ENCODE assay signal across 15 cellular contexts in genomic region chr22:41825376-41825775, GRCh38. TPM values are rescaled to one million over a fixed set of nuclear protein-coding genes. Genes with fewer than 3 reads are reported as not detected.
DNase-seq lines count a peak whose midpoint lies in the region; ATAC-seq, FAIRE-seq and TF ChIP-seq lines count a peak whose summit lies in the region.
"Had no signal": no experiment of that assay in that cellular context is flagged by ENCODE, and none has a peak within 500 bp of the region (broad histone marks: within the 10 kb centered on the region; RNA-seq: fewer than 3 reads in every experiment).

No MANE protein-coding gene starts in this region.

- H3K9ac ChIP-seq in K562 (ENCODE audit: insufficient read depth in 1 of 2, low read depth in 2 of 2, low read length in 2 of 2) (peak overlapping the region in 1 of 2 experiments; percentile 45; a peak in 2 of 4 replicates), mesenchymal stem cell (ENCODE audit: low read length) (no peak overlapping the region)

- peak overlapping the region; percentile 45 to 97 for H3K4ac ChIP-seq in mesenchymal stem cell (ENCODE audit: low read depth in 1 of 2, low read length in 2 of 2)

- TF ChIP-seq POLR2A in K562 (conservative IDR thresholded peaks at IDR 0.05), result no peak
- no peak for TF ChIP-seq POLR2A in transverse colon (IDR thresholded peaks at IDR 0.05)
- no peak for TF ChIP-seq POLR2A in erythroblast (IDR thresholded peaks at IDR 0.05; ENCODE audit: low read length)

- H3K79me2 ChIP-seq in K562 (ENCODE audit: control insufficient read depth, insufficient read depth, low read length), result no peaks in the 10 kb centered on the region

- peak overlapping the region; percentile 71 to 87 for H3K18ac ChIP-seq in mesenchymal stem cell (ENCODE audit: low read depth in 1 of 2, low read length in 2 of 2)

- no peaks in the 10 kb centered on the region for H3K9me3 Mint-ChIP-seq in activated naive CD4-positive, alpha-beta T cell treated with anti-CD3 and anti-CD28 coated beads, Interleukin-2, amount 50 U/mL, for 72 hours
- H3K9me3 Mint-ChIP-seq: naive B cell had no signal

- H3K4me3 ChIP-seq in K562, result no peak overlapping the region
- H3K4me3 ChIP-seq in mesenchymal stem cell (ENCODE audit: insufficient read depth in 1 of 2, low read depth in 1 of 2, low read length in 2 of 2), result no peak overlapping the region
- no peak overlapping the region for H3K4me3 ChIP-seq in transverse colon
- H3K4me3 ChIP-seq: SJCRH30 had no signal

- H3K36me3 Mint-ChIP-seq in activated naive CD4-positive, alpha-beta T cell treated with anti-CD3 and anti-CD28 coated beads, Interleukin-2, amount 50 U/mL, for 72 hours, result peaks cover 0 to 15% of the 10 kb centered on the region in 2 donors

- peak overlapping the region; percentile 32; the same call in 1 of the 2 replicates for H3K4me2 ChIP-seq in K562 (ENCODE audit: insufficient read depth, low read length)
- H3K4me2 ChIP-seq in mesenchymal stem cell (ENCODE audit: low read length, poor library complexity, severe bottlenecking), result no peak overlapping the region

- POLR2A ChIA-PET in K562 (lab: Yijun Ruan, JAX), result interaction anchor here (0.6 kb wide), 2 partner anchors 25 to 1012 kb away, joined by 3 read pairs; partner anchors contain the start of gene CCDC134

- H2AFZ ChIP-seq in K562 (ENCODE audit: low read depth, low read length) (no peak overlapping the region), mesenchymal stem cell (ENCODE audit: low read depth, low read length) (no peak overlapping the region)

- H3K27ac ChIP-seq in K562 (ENCODE audit: extremely low read depth, low read depth, low read length) (peak overlapping the region; percentile 41; the same call in 1 of the 3 replicates), mesenchymal stem cell (ENCODE audit: low read length, poor library complexity, severe bottlenecking) (no peak overlapping the region), transverse colon (peak overlapping the region in 3 of 4 donors; percentile 66 to 72 (median 67))
- H3K27ac ChIP-seq: SJCRH30 had no signal

- TF ChIP-seq EP300 in K562 (IDR thresholded peaks at IDR 0.05; ENCODE audit: low read length), result no peak
- no peak for TF ChIP-seq EP300 in transverse colon (IDR thresholded peaks at IDR 0.05; ENCODE audit: low read depth)

- H3K36me3 ChIP-seq in K562 (ENCODE audit: control insufficient read depth, insufficient read depth, low read length), result peaks cover 25% of the 10 kb centered on the region; the same call in 2 of the 3 replicates
- peaks cover 0 to 24% of the 10 kb centered on the region in 2 experiments for H3K36me3 ChIP-seq in mesenchymal stem cell (ENCODE audit: control insufficient read depth in 1 of 2, insufficient read depth in 2 of 2, low read depth in 1 of 2, low read length in 2 of 2)
- no peaks in the 10 kb centered on the region for H3K36me3 ChIP-seq in transverse colon
- H3K36me3 ChIP-seq: SJCRH30 had no signal

- ATAC-seq in activated naive CD4-positive, alpha-beta T cell treated with anti-CD3 and anti-CD28 coated beads, Interleukin-2, amount 50 U/mL, for 72 hours, result no peak
- ATAC-seq in K562 (no peak), GM18498 (IDR thresholded peaks at IDR 0.05; ENCODE audit: unreplicated experiment) (no peak), GM19035 (IDR thresholded peaks at IDR 0.05; ENCODE audit: unreplicated experiment) (no peak)

- H4K8ac ChIP-seq in mesenchymal stem cell (ENCODE audit: low read length), result peak overlapping the region; percentile 82

- peak overlapping the region; percentile 96 for H4K91ac ChIP-seq in mesenchymal stem cell (ENCODE audit: low read length)

- H2BK15ac ChIP-seq in mesenchymal stem cell (ENCODE audit: low read depth, poor library complexity, severe bottlenecking), result peak overlapping the region; percentile 75

- H3K14ac ChIP-seq in mesenchymal stem cell (ENCODE audit: low read length in 2 of 2), result peak overlapping the region in 1 of 2 experiments; percentile 35

- FAIRE-seq in K562 (lab: Jason Lieb, UNC), result peak; percentile 46
- FAIRE-seq: endometrium had no signal

- no peak overlapping the region for H2BK5ac ChIP-seq in mesenchymal stem cell (ENCODE audit: low read depth, low read length, poor library complexity, severe bottlenecking)

- H2BK12ac ChIP-seq in mesenchymal stem cell (ENCODE audit: low read length in 2 of 2), result peak overlapping the region; percentile 20 to 70

- no peaks in the 10 kb centered on the region for H3K9me3 ChIP-seq in K562 (replicated peaks; ENCODE audit: control insufficient read depth, insufficient read depth, low read depth, low read length)
- H3K9me3 ChIP-seq in mesenchymal stem cell (ENCODE audit: control insufficient read depth, low read length), result no peaks in the 10 kb centered on the region
- H3K9me3 ChIP-seq in transverse colon, result no peaks in the 10 kb centered on the region
- H3K9me3 ChIP-seq: SJCRH30 had no signal

- BruUV-seq in K562 (replicated peaks; lab: Mats Ljungman, UMichigan), result no TSS peak

- CTCF ChIA-PET in K562 (lab: Yijun Ruan, JAX; ENCODE audit: low intra/inter-chr PET ratio), result no interaction called here

- no peaks in the 10 kb centered on the region for H3K27me3 ChIP-seq in K562 (ENCODE audit: control insufficient read depth in 2 of 2, insufficient read depth in 2 of 2, low read length in 2 of 2)
- H3K27me3 ChIP-seq in mesenchymal stem cell (ENCODE audit: control insufficient read depth in 1 of 2, insufficient read depth in 1 of 2, low read length in 2 of 2), result no peaks in the 10 kb centered on the region
- H3K27me3 ChIP-seq in transverse colon, result no peaks in the 10 kb centered on the region
- H3K27me3 ChIP-seq: SJCRH30 had no signal

- WGBS in K562 (ENCODE audit: insufficient coverage, low coverage, missing lambda C conversion rate), result 55% methylated on average over 6 of the region's 7 CpGs
- 59% methylated on average over 7 of the region's 7 CpGs for WGBS in mesenchymal stem cell
- 75% methylated on average over 7 of the region's 7 CpGs; no CpG with 5 or more reads in 1 of the 2 donors for WGBS in transverse colon (ENCODE audit: low coverage in 1 of 2), 2 donors

- no peaks in the 10 kb centered on the region for H4K20me1 ChIP-seq in K562 (replicated peaks; ENCODE audit: control insufficient read depth, insufficient read depth, low read length)

- in situ Hi-C loops in K562 (cut with MboI) (no loop called here), transverse colon (cut with MboI; ENCODE audit: low pct_ligation_motif_present in 1 of 4, low pct_unique_long_range_greater_than_20kb in 1 of 4, low sequenced_read_pairs in 3 of 4) (loop anchor here in 2 of 4 donors (10.0 kb wide), 1 partner anchor 119 kb away; the partner anchor contains the start of gene CENPM (in 2 of the 2))

- H3K27ac Mint-ChIP-seq in activated naive CD4-positive, alpha-beta T cell treated with anti-CD3 and anti-CD28 coated beads, Interleukin-2, amount 50 U/mL, for 72 hours, result peak overlapping the region; percentile 67 to 75

- H3K23ac ChIP-seq in mesenchymal stem cell (ENCODE audit: low read length in 2 of 2), result no peak overlapping the region

- intact Hi-C loops in K562 (cut with micrococcal nuclease) (no loop called here), transverse colon (cut with DNase I; ENCODE audit: low total_unique reads) (loop anchor here (10.0 kb wide), 1 partner anchor 119 kb away; the partner anchor contains the start of gene CENPM)

- DNase-seq in activated naive CD4-positive, alpha-beta T cell treated with anti-CD3 and anti-CD28 coated beads, Interleukin-2, amount 50 U/mL, for 72 hours (ENCODE audit: low spot score in 2 of 2), result no peak
- no peak for DNase-seq in activated naive CD4-positive, alpha-beta T cell (lab: John Stamatoyannopoulos, UW)
- DNase-seq in K562 (ENCODE audit: extremely low read depth in 1 of 4, low spot score in 3 of 4) (peak in 2 of 4 experiments; percentile 20 to 44), mesenchymal stem cell (peak; percentile 30), transverse colon (no peak), erythroblast (lab: John Stamatoyannopoulos, UW) (no peak)
- DNase-seq: activated CD4-positive, alpha-beta T cell treated with anti-CD3 and anti-CD28 coated beads for 4 hours; naive B cell; NCI-H1092 treated with DMSO at 0.1 percent for 48 hours; NCI-H69; SJCRH30; stimulated activated CD4-positive, alpha-beta T cell treated with anti-CD3 and anti-CD28 coated beads, Interleukin-15, amount 100 ng/mL, for 24 hours had no signal

- TF ChIP-seq CTCF in K562 (IDR thresholded peaks at IDR 0.05 in 2 of 3, conservative IDR thresholded peaks at IDR 0.05 in 1 of 3; ENCODE audit: insufficient read depth in 2 of 3, low read depth in 1 of 3, low read length in 3 of 3) (no peak), transverse colon (IDR thresholded peaks at IDR 0.05) (no peak)

- H2AK5ac ChIP-seq in mesenchymal stem cell (ENCODE audit: low read length, severe bottlenecking), result peak overlapping the region; percentile 3

- H3K9me1 ChIP-seq in K562 (ENCODE audit: control insufficient read depth, insufficient read depth, low read length), result no peaks in the 10 kb centered on the region

- H3K4me1 ChIP-seq in K562 (replicated peaks in 1 of 2; ENCODE audit: control insufficient read depth in 2 of 2, insufficient read depth in 2 of 2, low read length in 2 of 2) (peaks cover 14 to 20% of the 10 kb centered on the region in 2 experiments; a peak in 4 of 5 replicates), mesenchymal stem cell (ENCODE audit: control insufficient read depth, insufficient read depth, low read depth, low read length) (peaks cover 37% of the 10 kb centered on the region), transverse colon (peaks cover 9 to 38% (median 31%) of the 10 kb centered on the region in 4 donors)

- no peak for TF ChIP-seq RAD21 in K562 (CRISPR knock-in tag; conservative IDR thresholded peaks at IDR 0.05 in 1 of 2, IDR thresholded peaks at IDR 0.05 in 1 of 2)

- peak overlapping the region; percentile 50 for H2BK120ac ChIP-seq in mesenchymal stem cell (ENCODE audit: low read depth, low read length)

- H3K79me1 ChIP-seq in mesenchymal stem cell (replicated peaks; ENCODE audit: low read length, poor library complexity, severe bottlenecking), result peaks cover 9% of the 10 kb centered on the region

RNA-seq across cellular contexts. Expression of gene SREBF2, which starts 7.5 kb away (rescaled TPM):
- total RNA-seq in activated naive CD4-positive, alpha-beta T cell treated with anti-CD3 and anti-CD28 coated beads, Interleukin-2, amount 50 U/mL, for 72 hours, result 100 to 1,000 TPM; 162 to 163 TPM
- 399 and 583 TPM in 2 replicates for total RNA-seq in K562 (2011; cell fraction: chromatin; rRNA removed; ENCODE audit: low replicate concordance)
- 378 and 395 TPM in 2 replicates for total RNA-seq in K562 (2011; cell fraction: nucleolus; rRNA removed)
- 386 and 451 TPM in 2 replicates for total RNA-seq in K562 (2011; cell fraction: nucleoplasm; rRNA removed)
- total RNA-seq in K562 (2014; rRNA removed), result 26.6 and 38.5 TPM in 2 replicates
- total RNA-seq in K562 (2014; rRNA removed; fragmentation: Illumina TruSeq; extraction: Trizol), result 26.9 and 27.2 TPM in 2 replicates
- 22.4 and 24.8 TPM in 2 replicates for total RNA-seq in K562 (2015; rRNA removed; fragmentation: Illumina TruSeq; extraction: Trizol)
- 73.9 and 84.2 TPM in 2 replicates for total RNA-seq in K562 (2021)
- polyA plus RNA-seq in K562 (2011; rRNA removed), result 55.3 and 89.8 TPM in 2 replicates
- polyA plus RNA-seq in K562 (2011; cell fraction: cytosol; rRNA removed), result 94.7 and 107 TPM in 2 replicates
- polyA plus RNA-seq in K562 (2011; cell fraction: nucleus; rRNA removed), result 167 and 200 TPM in 2 replicates
- 57.0 and 119 TPM in 2 replicates for polyA plus RNA-seq in K562 (2012)
- polyA plus RNA-seq in K562 (2014; fragmentation: Illumina TruSeq; extraction: Trizol), result 64.5 and 74.3 TPM in 2 replicates
- 1 to 10 TPM; 1.1 TPM for polyA plus RNA-seq in K562 (2014; fragmentation: Nextera tagmentation; extraction: Ambion mirVana)
- polyA plus RNA-seq in K562 (2014; rRNA removed), result 62.8 and 63.9 TPM in 2 replicates
- 76.8 and 96.3 TPM in 2 replicates for polyA minus RNA-seq in K562 (2011; rRNA and poly(A)+ RNA removed)
- polyA minus RNA-seq in K562 (2011; cell fraction: cytosol; rRNA and poly(A)+ RNA removed), result 59.7 and 96.8 TPM in 2 replicates
- 55.1 and 75.6 TPM in 2 replicates for polyA minus RNA-seq in K562 (2011; cell fraction: nucleus; rRNA and poly(A)+ RNA removed)
- polyA plus RNA-seq in mesenchymal stem cell (2013, experiment 1 of 2), result 98.2 TPM
- polyA plus RNA-seq in mesenchymal stem cell (2013, experiment 2 of 2), result 93.9 TPM
- 100 to 1,000 TPM; 156 to 252 (median 166) TPM for total RNA-seq in transverse colon

RNA-seq across cellular contexts. Expression of gene CCDC134, which starts 24.9 kb away (rescaled TPM):
- 10 to 100 TPM; 16.7 to 31.7 TPM for total RNA-seq in activated naive CD4-positive, alpha-beta T cell treated with anti-CD3 and anti-CD28 coated beads, Interleukin-2, amount 50 U/mL, for 72 hours
- total RNA-seq in K562 (2011; cell fraction: chromatin; rRNA removed; ENCODE audit: low replicate concordance), result 11.6 and 24.3 TPM in 2 replicates
- 22.4 and 24.5 TPM in 2 replicates for total RNA-seq in K562 (2011; cell fraction: nucleolus; rRNA removed)
- 18.8 and 20.0 TPM in 2 replicates for total RNA-seq in K562 (2011; cell fraction: nucleoplasm; rRNA removed)
- total RNA-seq in K562 (2014; rRNA removed) (6.9 and 11.7 TPM in 2 replicates), K562 (2014; rRNA removed; fragmentation: Illumina TruSeq; extraction: Trizol) (6.3 and 7.7 TPM in 2 replicates), K562 (2015; rRNA removed; fragmentation: Illumina TruSeq; extraction: Trizol) (9.2 and 9.5 TPM in 2 replicates), K562 (2021) (11.9 and 12.4 TPM in 2 replicates), transverse colon (1 to 10 TPM in 2 of 4 donors, not detected in 2; 5.9 to 9.8 TPM)
- polyA plus RNA-seq in K562 (2011; rRNA removed) (5.0 and 5.1 TPM in 2 replicates), K562 (2014; fragmentation: Illumina TruSeq; extraction: Trizol) (4.2 and 5.3 TPM in 2 replicates), K562 (2014; fragmentation: Nextera tagmentation; extraction: Ambion mirVana) (under 1 TPM; 0.56 to 0.99 TPM), K562 (2014; rRNA removed) (5.2 and 6.8 TPM in 2 replicates)
- polyA plus RNA-seq in K562 (2011; cell fraction: cytosol; rRNA removed), result 5.5 and 6.0 TPM in 2 replicates
- polyA plus RNA-seq in K562 (2011; cell fraction: nucleus; rRNA removed), result 3.8 and 5.5 TPM in 2 replicates
- polyA plus RNA-seq in K562 (2012), result 2.4 and 3.0 TPM in 2 replicates
- 13.2 and 19.0 TPM in 2 replicates for polyA minus RNA-seq in K562 (2011; rRNA and poly(A)+ RNA removed)
- 14.0 and 14.1 TPM in 2 replicates for polyA minus RNA-seq in K562 (2011; cell fraction: cytosol; rRNA and poly(A)+ RNA removed)
- 7.5 and 9.2 TPM in 2 replicates for polyA minus RNA-seq in K562 (2011; cell fraction: nucleus; rRNA and poly(A)+ RNA removed)
- 4.2 TPM for polyA plus RNA-seq in mesenchymal stem cell (2013, experiment 1 of 2)
- polyA plus RNA-seq in mesenchymal stem cell (2013, experiment 2 of 2), result 3.7 TPM
